In the genomic region with DNA sequence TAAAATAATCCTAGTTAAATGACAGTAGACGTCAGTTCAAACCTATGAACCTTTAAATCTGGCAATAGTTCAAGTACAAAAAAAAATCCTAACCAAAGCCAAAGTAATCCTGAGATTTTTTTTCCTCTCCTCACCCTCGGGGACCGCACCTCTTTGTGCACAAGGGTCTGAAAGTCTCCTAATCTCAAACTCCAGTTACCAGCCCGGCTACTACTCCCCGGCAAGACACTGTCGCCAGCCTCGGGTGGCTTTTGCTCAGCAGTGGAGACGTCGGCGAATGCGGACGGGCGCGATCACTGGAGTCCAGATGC, we compare ENCODE assay signal across 8 cellular contexts. TPM values are rescaled to one million over a fixed set of nuclear protein-coding genes. Genes with fewer than 3 reads are reported as not detected.
DNase-seq lines count a peak whose midpoint lies in the region; ATAC-seq and TF ChIP-seq lines count a peak whose summit lies in the region.

No MANE protein-coding gene starts in this region.

- H3K27ac Mint-ChIP-seq in activated naive CD8-positive, alpha-beta T cell treated with anti-CD3 and anti-CD28 coated beads, Interleukin-2, amount 50 U/mL, for 24 hours: peak overlapping the region; percentile 92

- ATAC-seq in HG03354 (IDR thresholded peaks at IDR 0.05; ENCODE audit: poor library complexity, severe bottlenecking, unreplicated experiment) (peak; percentile 2), left colon (peak; percentile 20), HG03196 (IDR thresholded peaks at IDR 0.05; ENCODE audit: unreplicated experiment) (no peak)
- ATAC-seq in activated naive CD8-positive, alpha-beta T cell treated with anti-CD3 and anti-CD28 coated beads, Interleukin-2, amount 50 U/mL, for 24 hours: peak; percentile 68

- no peak for DNase-seq in activated naive CD8-positive, alpha-beta T cell treated with anti-CD3 and anti-CD28 coated beads, Interleukin-2, amount 50 U/mL, for 24 hours
- DNase-seq in left colon (no peak), testis (no peak), GF-D8 (lab: John Stamatoyannopoulos, UW) (no peak)
- DNase-seq in activated CD8-positive, alpha-beta memory T cell treated with anti-CD3 and anti-CD28 coated beads, Interleukin-2, amount 50 U/mL, for 4 hours: no peak

- H3K27me3 Mint-ChIP-seq in activated naive CD8-positive, alpha-beta T cell treated with anti-CD3 and anti-CD28 coated beads, Interleukin-2, amount 50 U/mL, for 24 hours: no peaks in the 10 kb centered on the region

- peak overlapping the region; percentile 95 for H3K4me3 Mint-ChIP-seq in activated naive CD8-positive, alpha-beta T cell treated with anti-CD3 and anti-CD28 coated beads, Interleukin-2, amount 50 U/mL, for 24 hours

- H3K36me3 Mint-ChIP-seq in activated naive CD8-positive, alpha-beta T cell treated with anti-CD3 and anti-CD28 coated beads, Interleukin-2, amount 50 U/mL, for 24 hours (ENCODE audit: low read depth): peaks cover 32% of the 10 kb centered on the region

- H3K4me1 ChIP-seq in testis: peaks cover 18% of the 10 kb centered on the region

- H3K9me3 ChIP-seq in testis: no peaks in the 10 kb centered on the region

- no peak for TF ChIP-seq CTCF in C4-2B (conservative IDR thresholded peaks at IDR 0.05)
- TF ChIP-seq CTCF in testis (IDR thresholded peaks at IDR 0.05): no peak

- H3K27ac ChIP-seq in C4-2B (peak overlapping the region; percentile 97), testis (peak overlapping the region; percentile 86 to 95)

- intact Hi-C loops in left colon (cut with DNase I, micrococcal nuclease): no loop called here
- intact Hi-C loops in testis (cut with DNase I; ENCODE audit: low total_unique reads): loop anchor here (10.0 kb wide), 1 partner anchor 144 kb away; the partner anchor contains the start of gene COPS4

- TF ChIP-seq POLR2A in testis (IDR thresholded peaks at IDR 0.05): no peak

- no peaks in the 10 kb centered on the region for H3K36me3 ChIP-seq in testis (ENCODE audit: low read depth, missing control alignments)

- no peaks in the 10 kb centered on the region for H3K9me3 Mint-ChIP-seq in activated naive CD8-positive, alpha-beta T cell treated with anti-CD3 and anti-CD28 coated beads, Interleukin-2, amount 50 U/mL, for 24 hours

- H3K4me3 ChIP-seq in testis: peak overlapping the region; percentile 79 to 90

- WGBS in testis, 2 donors: 0 to 2% methylated on average over 7 to 14 of the region's 14 CpGs

- peaks cover 64% of the 10 kb centered on the region for H3K4me1 Mint-ChIP-seq in activated naive CD8-positive, alpha-beta T cell treated with anti-CD3 and anti-CD28 coated beads, Interleukin-2, amount 50 U/mL, for 24 hours

- H3K27me3 ChIP-seq in testis: no peaks in the 10 kb centered on the region

RNA-seq across cellular contexts. Expression of gene SEC31A, which starts 0.4 kb away (rescaled TPM):
- 100 to 1,000 TPM; 172 to 176 TPM for total RNA-seq in left colon
- total RNA-seq in testis: 100 to 1,000 TPM; 168 to 191 TPM
- 131 TPM for polyA plus RNA-seq in testis (ENCODE audit: insufficient read depth, low read depth, low replicate concordance)

RNA-seq across cellular contexts. Expression of gene THAP9, which starts 10.0 kb away (rescaled TPM):
- total RNA-seq in left colon: 1 to 10 TPM; 2.4 to 2.5 TPM
- 10 to 100 TPM; 21.7 to 29.0 TPM for total RNA-seq in testis
- polyA plus RNA-seq in testis (ENCODE audit: insufficient read depth, low read depth, low replicate concordance): 18.0 TPM

Comparison
In these comparisons a context has a peak if more than half of its experiments do, and no peak if none do; other contexts are left out.
1. RNA of gene THAP9, which starts 10.0 kb away (total RNA-seq): 21.7 to 29.0 TPM in testis; 2.4 to 2.5 TPM in left colon; every median in the first group is over 4 times any median in the second.